In the genomic region with DNA sequence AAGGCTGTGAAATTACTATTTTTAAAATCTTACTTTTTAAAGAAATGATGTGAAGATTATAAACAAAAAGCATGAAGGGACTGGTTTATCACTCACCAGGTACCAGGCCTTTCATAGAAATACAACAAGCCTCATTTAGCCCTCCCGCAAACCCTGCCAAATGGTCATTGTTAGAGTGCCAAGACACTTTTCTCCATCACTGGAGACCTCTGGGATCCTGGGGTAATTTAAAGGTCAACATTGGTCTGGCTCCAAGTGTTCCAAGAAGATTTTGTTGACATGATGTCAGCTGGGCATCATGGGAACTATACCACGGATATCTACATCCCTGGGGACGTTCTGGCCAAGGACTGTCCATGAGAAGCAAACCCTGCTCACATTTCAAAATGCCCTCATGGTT, we compare ENCODE assay signal across 18 cellular contexts.
"Had no signal": no experiment of that assay in that cellular context is flagged by ENCODE, and none has a peak within 500 bp of the region (broad histone marks: within the 10 kb centered on the region; RNA-seq: fewer than 3 reads in every experiment).

No MANE protein-coding gene starts in this region.

- H3K4me1 ChIP-seq: gastrocnemius medialis, right atrium auricular region, upper lobe of right lung had no signal

- H3K9me3 Mint-ChIP-seq: stimulated activated naive CD8-positive, alpha-beta T cell treated with anti-CD3 and anti-CD28 coated beads, Interleukin-15, Interleukin-2, amounts not matched to agents 100 ng/mL and 50 ng/mL, for 24 hours had no signal

- H3K27ac ChIP-seq: gastrocnemius medialis, right atrium auricular region, tibial artery, upper lobe of right lung, vagina had no signal

- H3K4me3 ChIP-seq: gastrocnemius medialis, right atrium auricular region, tibial artery, upper lobe of right lung, vagina had no signal

- H3K27ac Mint-ChIP-seq: naive thymus-derived CD8-positive, alpha-beta T cell; stimulated activated naive CD8-positive, alpha-beta T cell treated with anti-CD3 and anti-CD28 coated beads, Interleukin-15, Interleukin-2, amounts not matched to agents 100 ng/mL and 50 ng/mL, for 24 hours had no signal

- DNase-seq: cortex of kidney; effector memory CD4-positive, alpha-beta T cell; gastrocnemius medialis; glutamatergic neuron; islet precursor cell; mammary epithelial cell; naive thymus-derived CD8-positive, alpha-beta T cell; posterior cingulate gyrus; small intestine; stimulated activated CD4-positive, alpha-beta T cell treated with anti-CD3 and anti-CD28 coated beads, Interleukin-2, amount 100 ng/mL, for 48 hours; tibial artery; upper lobe of right lung had no signal

- ATAC-seq: esophagus mucosa; gastrocnemius medialis; left lobe of liver; naive thymus-derived CD8-positive, alpha-beta T cell; upper lobe of right lung had no signal

- H3K36me3 ChIP-seq: gastrocnemius medialis, right atrium auricular region, tibial artery, upper lobe of right lung, vagina had no signal

- H3K4me1 Mint-ChIP-seq: naive thymus-derived CD8-positive, alpha-beta T cell had no signal

- H3K9me3 ChIP-seq: gastrocnemius medialis, right atrium auricular region, tibial artery, upper lobe of right lung, vagina had no signal

- H3K27me3 ChIP-seq: gastrocnemius medialis, right atrium auricular region, upper lobe of right lung, vagina had no signal

- H3K4me3 Mint-ChIP-seq: naive thymus-derived CD8-positive, alpha-beta T cell; neural crest cell; stimulated activated naive CD8-positive, alpha-beta T cell treated with anti-CD3 and anti-CD28 coated beads, Interleukin-15, Interleukin-2, amounts not matched to agents 100 ng/mL and 50 ng/mL, for 24 hours had no signal
